ENCODE assay signal across 28 cellular contexts in the genomic region with DNA sequence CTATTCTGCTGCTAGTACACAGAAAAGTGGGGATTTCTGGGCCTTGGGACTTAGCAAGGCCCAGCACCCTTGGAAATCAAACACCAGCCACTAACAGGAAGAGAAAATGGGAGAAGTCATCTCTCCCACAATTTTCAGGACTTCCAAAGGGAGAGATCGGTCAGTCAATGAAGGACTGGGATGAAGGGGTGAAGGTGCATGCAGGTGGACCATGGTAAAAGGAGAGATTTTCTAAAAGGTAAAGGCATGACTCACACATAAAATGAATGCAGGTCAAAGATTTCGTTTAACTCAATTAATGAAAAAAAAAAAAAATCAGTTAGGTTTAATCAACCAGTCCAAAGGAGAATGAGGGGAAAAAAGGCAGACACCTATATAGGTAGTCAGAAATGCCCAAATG.
"Had no signal": no experiment of that assay in that cellular context is flagged by ENCODE, and none has a peak within 500 bp of the region (broad histone marks: within the 10 kb centered on the region; RNA-seq: fewer than 3 reads in every experiment).

No MANE protein-coding gene starts in this region.

- DNase-seq: colonic mucosa; cortex of kidney; dermis blood vessel endothelial cell; dorsolateral prefrontal cortex; effector CD4-positive, alpha-beta T cell; effector CD8-positive, alpha-beta T cell; effector memory CD4-positive, alpha-beta T cell; effector memory CD8-positive, alpha-beta T cell; endodermal cell; erythroblast; esophagus squamous epithelium; foreskin fibroblast; foreskin keratinocyte; foreskin melanocyte; gastrocnemius medialis; glutamatergic neuron; head of caudate nucleus; heart left ventricle; heart right ventricle had no signal

- H3K9me3 ChIP-seq: colonic mucosa, esophagus muscularis mucosa, esophagus squamous epithelium, gastrocnemius medialis, gastroesophageal sphincter, heart left ventricle, heart right ventricle had no signal

- FAIRE-seq: colon, endometrium, endothelial cell of umbilical vein, frontal cortex had no signal

- ATAC-seq: effector memory CD8-positive, alpha-beta T cell; esophagus mucosa; foreskin keratinocyte; gastrocnemius medialis; gastroesophageal sphincter; heart left ventricle; heart right ventricle had no signal

- H3K4me1 ChIP-seq: colonic mucosa, esophagus muscularis mucosa, esophagus squamous epithelium, foreskin keratinocyte, gastrocnemius medialis, gastroesophageal sphincter had no signal

- H3K27ac ChIP-seq: colonic mucosa, coronary artery, dorsolateral prefrontal cortex, epithelial cell of prostate, esophagus muscularis mucosa, esophagus squamous epithelium, foreskin keratinocyte, gastrocnemius medialis, gastroesophageal sphincter, heart left ventricle, heart right ventricle had no signal

- H3K27me3 ChIP-seq: colonic mucosa, dorsolateral prefrontal cortex, esophagus muscularis mucosa, gastrocnemius medialis, heart left ventricle had no signal

- H3K36me3 ChIP-seq: colonic mucosa, esophagus muscularis mucosa, esophagus squamous epithelium, gastrocnemius medialis, gastroesophageal sphincter, heart left ventricle, heart right ventricle had no signal

- H3K4me3 ChIP-seq: colonic mucosa, coronary artery, dorsolateral prefrontal cortex, esophagus muscularis mucosa, esophagus squamous epithelium, gastrocnemius medialis, gastroesophageal sphincter, heart left ventricle, heart right ventricle had no signal
